15 cellular contexts compared by ENCODE assay signal in the genomic region with DNA sequence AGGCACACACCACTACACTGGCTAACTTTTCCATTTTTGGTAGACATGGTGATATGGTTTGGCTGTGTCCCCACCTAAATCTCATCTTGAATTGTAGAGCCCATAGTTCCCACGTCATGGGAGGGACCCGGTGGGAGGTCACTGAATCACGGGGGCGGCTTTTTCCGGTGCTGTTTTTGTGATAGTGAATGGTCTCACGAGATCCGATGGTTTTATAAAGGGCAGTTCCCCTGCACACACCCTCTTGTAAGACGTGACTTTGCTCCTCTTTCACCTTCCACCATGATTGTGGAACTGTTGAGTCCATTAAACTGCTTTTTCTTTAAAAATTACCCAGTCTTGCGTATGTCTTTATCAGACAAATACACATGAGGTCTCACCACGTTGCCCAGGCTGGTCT. TPM values are rescaled to one million over a fixed set of nuclear protein-coding genes. Genes with fewer than 3 reads are reported as not detected.
"Had no signal": no experiment of that assay in that cellular context is flagged by ENCODE, and none has a peak within 500 bp of the region (broad histone marks: within the 10 kb centered on the region; RNA-seq: fewer than 3 reads in every experiment).

No MANE protein-coding gene starts in this region.

- H3K36me3 Mint-ChIP-seq: activated naive CD8-positive, alpha-beta T cell treated with anti-CD3 and anti-CD28 coated beads, Interleukin-2, amount 10 ng/mL, durations not matched to agents 7 days and 5 days; brain; immature natural killer cell; type B pancreatic cell had no signal

- H3K27me3 Mint-ChIP-seq: activated CD4-positive, alpha-beta T cell treated with anti-CD3 and anti-CD28 coated beads, Interleukin-2, amount 10 ng/mL, durations not matched to agents 24 days and 14 days; activated naive CD8-positive, alpha-beta T cell treated with anti-CD3 and anti-CD28 coated beads, Interleukin-2, amount 10 ng/mL, durations not matched to agents 7 days and 5 days; brain; type B pancreatic cell had no signal

- H3K27ac Mint-ChIP-seq: activated CD4-positive, alpha-beta T cell treated with anti-CD3 and anti-CD28 coated beads, Interleukin-2, amount 10 ng/mL, durations not matched to agents 24 days and 14 days; activated naive CD8-positive, alpha-beta T cell treated with anti-CD3 and anti-CD28 coated beads, Interleukin-2, amount 10 ng/mL, durations not matched to agents 7 days and 5 days; type B pancreatic cell had no signal

- DNase-seq: activated CD4-positive, alpha-beta T cell treated with anti-CD3 and anti-CD28 coated beads, Interleukin-2, amount 10 ng/mL, durations not matched to agents 24 days and 14 days; activated gamma-delta T cell; activated naive CD8-positive, alpha-beta T cell treated with anti-CD3 and anti-CD28 coated beads, Interleukin-2, amount 10 ng/mL, durations not matched to agents 7 days and 5 days; activated T-cell treated with anti-CD3 and anti-CD28 coated beads, Interleukin-2, amount 50 U/mL, for 4 hours; cortex of kidney; effector CD8-positive, alpha-beta T cell; foreskin keratinocyte; immature natural killer cell; retina; SJCRH30; stimulated activated CD4-positive, alpha-beta T cell treated with anti-CD3 and anti-CD28 coated beads, Interleukin-4, amount 100 ng/mL, for 4 hours; T-helper 2 cell had no signal

- H3K4me1 Mint-ChIP-seq: activated CD4-positive, alpha-beta T cell treated with anti-CD3 and anti-CD28 coated beads, Interleukin-2, amount 10 ng/mL, durations not matched to agents 24 days and 14 days; activated naive CD8-positive, alpha-beta T cell treated with anti-CD3 and anti-CD28 coated beads, Interleukin-2, amount 10 ng/mL, durations not matched to agents 7 days and 5 days; immature natural killer cell had no signal

- H3K4me3 Mint-ChIP-seq: activated CD4-positive, alpha-beta T cell treated with anti-CD3 and anti-CD28 coated beads, Interleukin-2, amount 10 ng/mL, durations not matched to agents 24 days and 14 days; activated naive CD8-positive, alpha-beta T cell treated with anti-CD3 and anti-CD28 coated beads, Interleukin-2, amount 10 ng/mL, durations not matched to agents 7 days and 5 days; activated T-cell treated with anti-CD3 and anti-CD28 coated beads, Interleukin-2, amount 50 U/mL, for 4 hours; brain; immature natural killer cell; type B pancreatic cell had no signal

- H3K9me3 Mint-ChIP-seq: activated CD4-positive, alpha-beta T cell treated with anti-CD3 and anti-CD28 coated beads, Interleukin-2, amount 10 ng/mL, durations not matched to agents 24 days and 14 days; activated naive CD8-positive, alpha-beta T cell treated with anti-CD3 and anti-CD28 coated beads, Interleukin-2, amount 10 ng/mL, durations not matched to agents 7 days and 5 days; activated T-cell treated with anti-CD3 and anti-CD28 coated beads, Interleukin-2, amount 50 U/mL, for 4 hours; brain; immature natural killer cell; type B pancreatic cell had no signal

RNA-seq across cellular contexts. Expression of a gene that starts 1.3 kb away (rescaled TPM):
- total RNA-seq: foreskin keratinocyte, SJCRH30, suprapubic skin had no signal
